Comparison of ENCODE assay signal across 18 cellular contexts in the genomic region with DNA sequence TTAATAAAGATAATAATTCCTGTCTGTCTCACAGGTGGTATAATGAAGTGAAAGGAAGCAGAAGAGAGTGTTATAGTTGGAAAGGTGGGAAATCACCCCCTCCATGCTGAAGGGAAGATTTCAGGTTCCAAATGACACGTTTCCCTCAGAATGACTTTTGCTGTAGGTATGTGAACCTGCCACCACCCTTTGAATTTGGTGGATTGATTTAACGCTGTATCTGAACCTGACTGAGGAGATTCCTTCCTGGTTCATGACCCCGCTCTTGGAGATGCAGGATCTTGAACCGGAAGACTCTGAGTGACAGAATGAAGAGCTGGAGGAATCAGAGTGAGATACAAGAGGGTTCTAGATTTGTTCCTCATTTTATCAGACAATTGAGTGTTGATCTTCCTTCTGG.
"Had no signal": no experiment of that assay in that cellular context is flagged by ENCODE, and none has a peak within 500 bp of the region (broad histone marks: within the 10 kb centered on the region; RNA-seq: fewer than 3 reads in every experiment).

No MANE protein-coding gene starts in this region.

- H3K27me3 Mint-ChIP-seq: brain had no signal

- H3K36me3 Mint-ChIP-seq: activated CD8-positive, alpha-beta memory T cell treated with anti-CD3 and anti-CD28 coated beads, Interleukin-2, amount 10 ng/mL, durations not matched to agents 7 days and 5 days; activated naive CD8-positive, alpha-beta T cell treated with anti-CD3 and anti-CD28 coated beads, Interleukin-2, amount 10 ng/mL, durations not matched to agents 7 days and 5 days; brain had no signal

- H3K27me3 ChIP-seq: hepatocyte, right atrium auricular region, suprapubic skin had no signal

- H3K4me3 ChIP-seq: coronary artery, hepatocyte, prostate gland, right atrium auricular region, suprapubic skin had no signal

- H3K36me3 ChIP-seq: prostate gland, right atrium auricular region, suprapubic skin, WERI-Rb-1 had no signal

- H3K4me2 ChIP-seq: hepatocyte had no signal

- H3K27ac Mint-ChIP-seq: activated CD8-positive, alpha-beta memory T cell treated with anti-CD3 and anti-CD28 coated beads, Interleukin-2, amount 10 ng/mL, durations not matched to agents 7 days and 5 days; activated naive CD8-positive, alpha-beta T cell treated with anti-CD3 and anti-CD28 coated beads, Interleukin-2, amount 10 ng/mL, durations not matched to agents 7 days and 5 days; activated T-helper 17 cell treated with anti-CD3 and anti-CD28 coated beads, Interleukin-2, amount 50 U/mL, for 72 hours; stimulated activated naive CD8-positive, alpha-beta T cell treated with anti-CD3 and anti-CD28 coated beads, Interleukin-15, Interleukin-2, amounts not matched to agents 100 ng/mL and 50 ng/mL, for 24 hours had no signal

- H3K9me3 Mint-ChIP-seq: activated naive CD8-positive, alpha-beta T cell treated with anti-CD3 and anti-CD28 coated beads, Interleukin-2, amount 10 ng/mL, durations not matched to agents 7 days and 5 days; activated T-helper 17 cell treated with anti-CD3 and anti-CD28 coated beads, Interleukin-2, amount 50 U/mL, for 72 hours; brain; central memory CD8-positive, alpha-beta T cell; neural crest cell; stimulated activated naive CD8-positive, alpha-beta T cell treated with anti-CD3 and anti-CD28 coated beads, Interleukin-15, Interleukin-2, amounts not matched to agents 100 ng/mL and 50 ng/mL, for 24 hours had no signal

- H2AFZ ChIP-seq: hepatocyte had no signal

- ATAC-seq: activated CD8-positive, alpha-beta memory T cell treated with anti-CD3 and anti-CD28 coated beads, Interleukin-2, amount 10 ng/mL, durations not matched to agents 7 days and 5 days; activated T-helper 17 cell treated with anti-CD3 and anti-CD28 coated beads, Interleukin-2, amount 50 U/mL, for 72 hours; left lobe of liver had no signal

- H3K9me3 ChIP-seq: prostate gland, right atrium auricular region, suprapubic skin had no signal

- H3K27ac ChIP-seq: coronary artery, hepatocyte, prostate gland, right atrium auricular region, WERI-Rb-1 had no signal

- H3K4me1 ChIP-seq: prostate gland had no signal

- DNase-seq: activated CD4-positive, alpha-beta T cell treated with anti-CD3 and anti-CD28 coated beads for 1 hour; activated CD8-positive, alpha-beta memory T cell treated with anti-CD3 and anti-CD28 coated beads, Interleukin-2, amount 10 ng/mL, durations not matched to agents 7 days and 5 days; activated naive CD4-positive, alpha-beta T cell; activated naive CD8-positive, alpha-beta T cell treated with anti-CD3 and anti-CD28 coated beads, Interleukin-2, amount 10 ng/mL, durations not matched to agents 7 days and 5 days; amygdala; SW 1271; WERI-Rb-1 had no signal

- H3K79me2 ChIP-seq: hepatocyte had no signal

- H3K4me3 Mint-ChIP-seq: activated CD8-positive, alpha-beta memory T cell treated with anti-CD3 and anti-CD28 coated beads, Interleukin-2, amount 10 ng/mL, durations not matched to agents 7 days and 5 days; activated naive CD8-positive, alpha-beta T cell treated with anti-CD3 and anti-CD28 coated beads, Interleukin-2, amount 10 ng/mL, durations not matched to agents 7 days and 5 days; activated T-helper 17 cell treated with anti-CD3 and anti-CD28 coated beads, Interleukin-2, amount 50 U/mL, for 72 hours; brain; central memory CD8-positive, alpha-beta T cell; neural crest cell; stimulated activated naive CD8-positive, alpha-beta T cell treated with anti-CD3 and anti-CD28 coated beads, Interleukin-15, Interleukin-2, amounts not matched to agents 100 ng/mL and 50 ng/mL, for 24 hours had no signal
